In genomic region chr16:23751053-23751452, GRCh38 we compare ENCODE assay signal across 1 cellular context.
TF ChIP-seq lines count a peak whose summit lies in the region.

No MANE protein-coding gene starts in this region.

TF ChIP-seq in HEK293, 187 proteins besides CTCF, POLR2A, EP300 and RAD21:
- TF ChIP-seq ZNF140 (tag by site-specific recombination; IDR thresholded peaks at IDR 0.05): peak; percentile 91
